26 cellular contexts compared by ENCODE assay signal in the genomic region with DNA sequence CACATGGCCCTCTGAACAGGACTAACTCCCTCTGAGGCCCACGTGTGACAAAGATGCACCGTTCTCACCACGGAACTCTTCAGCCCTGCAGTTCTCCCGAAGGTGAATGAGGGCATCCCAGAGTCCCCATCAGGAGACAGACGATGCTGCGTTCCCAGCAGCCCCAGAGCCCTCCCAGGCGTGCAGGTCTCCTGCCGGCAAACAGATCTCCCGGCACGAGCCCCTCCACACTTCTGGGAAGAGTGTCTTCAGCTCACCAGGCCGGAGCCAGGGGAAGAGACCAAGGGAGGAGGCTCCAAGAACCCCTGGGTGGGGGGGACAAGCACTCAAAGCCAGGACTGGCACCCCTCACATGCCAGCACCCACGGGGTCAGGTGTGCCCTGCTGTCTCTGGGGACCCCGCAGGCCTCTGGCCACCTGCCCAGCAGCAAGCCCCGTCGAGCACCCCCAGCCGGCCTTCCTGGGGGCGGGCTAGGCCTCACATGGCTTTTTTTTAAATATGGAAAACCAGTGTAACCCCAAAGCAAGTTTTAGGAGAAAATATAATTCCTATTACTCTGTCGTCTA.
"Had no signal": no experiment of that assay in that cellular context is flagged by ENCODE, and none has a peak within 500 bp of the region (broad histone marks: within the 10 kb centered on the region; RNA-seq: fewer than 3 reads in every experiment).

No MANE protein-coding gene starts in this region.

- H3K9me3 ChIP-seq: esophagus muscularis mucosa, gastrocnemius medialis, heart right ventricle, left ventricle myocardium inferior, lower lobe of right lung, prostate gland, spleen, stomach, thoracic aorta had no signal

- ATAC-seq: effector memory CD8-positive, alpha-beta T cell; gastrocnemius medialis; lower lobe of right lung; natural killer cell treated with Interleukin-12 subunit alpha and Interleukin-12 subunit beta and Interleukin-15 and Interleukin-18, amount 100 ng/mL, for 72 hours; sciatic nerve had no signal

- H3K27me3 Mint-ChIP-seq: dendritic cell treated with granulocyte-macrophage colony-stimulating factor and Interleukin-4, amounts not matched to agents 40 ng/mL and 50 ng/mL, for 4 days; effector memory CD8-positive, alpha-beta T cell; memory B cell; natural killer cell treated with Interleukin-12 subunit alpha and Interleukin-12 subunit beta and Interleukin-15 and Interleukin-18, amount 100 ng/mL, for 72 hours; stimulated activated memory B cell treated with anti-CD40 and anti-IgM and Interleukin-4, amounts not matched to agents 10 μg/mL and 1 μg/mL and 100 μg/mL, for 72 hours had no signal

- H3K36me3 Mint-ChIP-seq: natural killer cell treated with Interleukin-12 subunit alpha and Interleukin-12 subunit beta and Interleukin-15 and Interleukin-18, amount 100 ng/mL, for 72 hours had no signal

- H3K9me3 Mint-ChIP-seq: dendritic cell treated with granulocyte-macrophage colony-stimulating factor and Interleukin-4, amounts not matched to agents 40 ng/mL and 50 ng/mL, for 4 days; effector memory CD8-positive, alpha-beta T cell; memory B cell; natural killer cell treated with Interleukin-12 subunit alpha and Interleukin-12 subunit beta and Interleukin-15 and Interleukin-18, amount 100 ng/mL, for 72 hours; stimulated activated memory B cell treated with anti-CD40 and anti-IgM and Interleukin-4, amounts not matched to agents 10 μg/mL and 1 μg/mL and 100 μg/mL, for 72 hours had no signal

- H3K36me3 ChIP-seq: neural progenitor cell, prostate gland had no signal

- H3K27ac ChIP-seq: epithelial cell of prostate, esophagus muscularis mucosa, gastrocnemius medialis, heart right ventricle, left ventricle myocardium inferior, lower lobe of right lung, neural progenitor cell, parathyroid adenoma, prostate gland, spleen, stomach, thoracic aorta had no signal

- DNase-seq: effector memory CD8-positive, alpha-beta T cell; gastrocnemius medialis; heart right ventricle; hypothalamus; left ventricle myocardium inferior; lower lobe of right lung; midbrain; occipital lobe; spleen; stimulated activated CD4-positive, alpha-beta T cell treated with anti-CD3 and anti-CD28 coated beads, Interleukin-15, amount 100 ng/mL, for 24 hours; stimulated activated CD4-positive, alpha-beta T cell treated with anti-CD3 and anti-CD28 coated beads, Interleukin-1b, Interleukin-23, amount 100 ng/mL, for 48 hours; stimulated activated CD4-positive, alpha-beta T cell treated with anti-CD3 and anti-CD28 coated beads, Interleukin-4, amount 100 ng/mL, for 24 hours; stomach; substantia nigra; trophoblast cell had no signal

- H3K4me3 ChIP-seq: esophagus muscularis mucosa, gastrocnemius medialis, heart right ventricle, left ventricle myocardium inferior, lower lobe of right lung, neural progenitor cell, prostate gland, spleen, stomach, thoracic aorta had no signal

- H3K4me3 Mint-ChIP-seq: dendritic cell treated with granulocyte-macrophage colony-stimulating factor and Interleukin-4, amounts not matched to agents 40 ng/mL and 50 ng/mL, for 4 days; effector memory CD8-positive, alpha-beta T cell; memory B cell; natural killer cell treated with Interleukin-12 subunit alpha and Interleukin-12 subunit beta and Interleukin-15 and Interleukin-18, amount 100 ng/mL, for 72 hours; neural progenitor cell; stimulated activated memory B cell treated with anti-CD40 and anti-IgM and Interleukin-4, amounts not matched to agents 10 μg/mL and 1 μg/mL and 100 μg/mL, for 72 hours had no signal

- H3K4me1 Mint-ChIP-seq: memory B cell; stimulated activated memory B cell treated with anti-CD40 and anti-IgM and Interleukin-4, amounts not matched to agents 10 μg/mL and 1 μg/mL and 100 μg/mL, for 72 hours had no signal

- H3K27ac Mint-ChIP-seq: dendritic cell treated with granulocyte-macrophage colony-stimulating factor and Interleukin-4, amounts not matched to agents 40 ng/mL and 50 ng/mL, for 4 days; memory B cell; stimulated activated memory B cell treated with anti-CD40 and anti-IgM and Interleukin-4, amounts not matched to agents 10 μg/mL and 1 μg/mL and 100 μg/mL, for 72 hours had no signal

- H3K27me3 ChIP-seq: esophagus muscularis mucosa, gastrocnemius medialis, heart right ventricle, neural progenitor cell, spleen, stomach had no signal

- H3K4me1 ChIP-seq: esophagus muscularis mucosa, parathyroid adenoma, prostate gland, spleen had no signal
